Comparison of ENCODE assay signal across 22 cellular contexts in the genomic region with DNA sequence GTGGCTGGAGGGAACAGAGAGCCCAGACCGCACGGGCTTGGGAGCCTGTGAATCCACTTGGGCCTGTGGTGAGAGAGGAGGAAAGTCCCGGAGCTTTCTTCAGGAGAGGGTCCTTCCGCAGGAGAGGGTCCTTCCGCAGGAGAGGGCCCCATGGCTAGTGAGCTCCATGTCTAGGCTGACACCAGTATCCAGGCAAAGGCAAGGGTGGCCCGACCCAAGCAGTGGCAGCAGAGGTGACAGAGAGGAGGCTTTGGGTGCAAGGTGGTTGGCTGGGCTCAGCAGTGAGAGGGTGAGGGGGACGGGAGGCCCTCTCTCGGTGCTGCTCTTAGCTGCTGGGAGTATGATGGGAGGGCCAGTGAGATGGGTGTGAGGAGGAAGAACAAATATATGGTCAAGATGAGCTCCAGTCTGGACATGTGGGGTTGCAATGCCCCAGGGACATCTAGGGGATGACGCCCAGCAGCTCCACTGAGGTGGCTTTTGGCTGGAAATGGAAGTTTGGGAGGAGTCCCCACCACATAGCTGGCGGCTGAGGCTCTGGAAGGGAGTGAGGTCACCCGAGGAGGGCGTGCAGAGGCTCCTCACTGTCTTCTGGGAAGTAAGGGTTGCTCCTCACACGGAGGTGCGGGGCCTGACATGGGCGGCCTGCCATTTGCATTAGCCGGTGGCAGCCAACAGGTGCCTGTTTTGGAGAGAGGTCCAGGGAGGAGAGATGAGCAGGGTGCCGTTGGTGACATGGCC. TPM values are rescaled to one million over a fixed set of nuclear protein-coding genes. Genes with fewer than 3 reads are reported as not detected.
DNase-seq lines count a peak whose midpoint lies in the region; ATAC-seq, FAIRE-seq and TF ChIP-seq lines count a peak whose summit lies in the region.
"Had no signal": no experiment of that assay in that cellular context is flagged by ENCODE, and none has a peak within 500 bp of the region (broad histone marks: within the 10 kb centered on the region; RNA-seq: fewer than 3 reads in every experiment).

No MANE protein-coding gene starts in this region.

- H3K27ac ChIP-seq in astrocyte (ENCODE audit: low read depth, low read length) (no peak overlapping the region), subcutaneous abdominal adipose tissue (ENCODE audit: low read depth, low read length) (peak overlapping the region; percentile 50), OCI-LY7 (ENCODE audit: low read depth, low read length, poor library complexity, severe bottlenecking) (no peak overlapping the region), uterus (no peak overlapping the region)
- H3K27ac ChIP-seq: upper lobe of left lung had no signal

- no peak overlapping the region for H3K4me2 ChIP-seq in astrocyte (ENCODE audit: low read length)
- no peak overlapping the region for H3K4me2 ChIP-seq in OCI-LY7 (ENCODE audit: low read length)

- H3K27me3 Mint-ChIP-seq in astrocyte (ENCODE audit: low read depth, unreplicated experiment), result no peaks in the 10 kb centered on the region
- H3K27me3 Mint-ChIP-seq: CD8-positive, alpha-beta memory T cell had no signal

- H3K9ac ChIP-seq in astrocyte (ENCODE audit: low read length), result no peak overlapping the region
- peak overlapping the region in 1 of 5 donors; percentile 25 for H3K9ac ChIP-seq in subcutaneous abdominal adipose tissue (ENCODE audit: low read length in 5 of 5)

- FAIRE-seq in astrocyte (lab: Jason Lieb, UNC), result no peak
- FAIRE-seq: GM19239, keratinocyte had no signal

- H3K79me2 ChIP-seq in astrocyte (ENCODE audit: insufficient read depth, low read length) (no peaks in the 10 kb centered on the region), OCI-LY7 (ENCODE audit: insufficient read depth, low read depth, low read length) (no peaks in the 10 kb centered on the region)

- H4K20me1 ChIP-seq in astrocyte (ENCODE audit: insufficient read depth, low read length) (peaks cover 9% of the 10 kb centered on the region), OCI-LY7 (ENCODE audit: insufficient read depth, low read length) (no peaks in the 10 kb centered on the region)

- CTCF ChIA-PET in OCI-LY7 (lab: Charles Lee; ENCODE audit: unreplicated experiment), result interaction anchor here (0.5 kb wide), 1 partner anchor 12 kb away, joined by 4 read pairs; no protein-coding TSS in a partner anchor

- H3K4me1 ChIP-seq in astrocyte (ENCODE audit: insufficient read depth, low read length) (peaks cover 10% of the 10 kb centered on the region), subcutaneous abdominal adipose tissue (ENCODE audit: control insufficient read depth in 5 of 5, insufficient read depth in 5 of 5, low read length in 5 of 5) (peaks cover 3 to 38% (median 20%) of the 10 kb centered on the region in 5 donors), OCI-LY7 (ENCODE audit: insufficient read depth, low read length, poor library complexity, severe bottlenecking) (no peaks in the 10 kb centered on the region), uterus (peaks cover 0 to 7% of the 10 kb centered on the region in 2 donors)

- no peak for TF ChIP-seq CTCF in astrocyte (IDR thresholded peaks at IDR 0.05; ENCODE audit: insufficient read depth, low read depth, low read length)
- TF ChIP-seq CTCF in OCI-LY7 (conservative IDR thresholded peaks at IDR 0.05; ENCODE audit: low read length), result no peak
- no peak for TF ChIP-seq CTCF in uterus (IDR thresholded peaks at IDR 0.05)

- no peaks in the 10 kb centered on the region for H3K9me2 ChIP-seq in OCI-LY7 (ENCODE audit: insufficient read depth, low read length)

- intact Hi-C loops in Right ventricle myocardium inferior (cut with DNase I), result no loop called here
- intact Hi-C loops in cardiac septum (cut with DNase I), result loop anchor here (5.0 kb wide), 1 partner anchor 475 kb away; the partner anchor contains the start of gene ARMC5
- intact Hi-C loops in left ventricle myocardium superior (cut with micrococcal nuclease), result loop anchor here (10.0 kb wide), 2 partner anchors 462 to 882 kb away; partner anchors contain the start of gene ZNF843
- intact Hi-C loops in OCI-LY7 (cut with micrococcal nuclease; ENCODE audit: unreplicated experiment), result loop anchor here (10.0 kb wide), 1 partner anchor 312 kb away; no protein-coding TSS in a partner anchor
- intact Hi-C loops in uterus (cut with DNase I; ENCODE audit: low total_unique reads), result loop anchor here (10.0 kb wide), 1 partner anchor 462 kb away; the partner anchor contains the start of gene ZNF843
- intact Hi-C loops in left colon (cut with DNase I, micrococcal nuclease), result loop anchor here in 1 of 2 donors (10.0 kb wide), 1 partner anchor 162 kb away; no protein-coding TSS in a partner anchor

- no peak for DNase-seq in Right ventricle myocardium inferior (ENCODE audit: missing footprints)
- no peak for DNase-seq in cardiac septum (ENCODE audit: low spot score)
- DNase-seq in astrocyte (ENCODE audit: low read depth), result no peak
- no peak for DNase-seq in left ventricle myocardium superior
- no peak for DNase-seq in OCI-LY7 (ENCODE audit: low spot score)
- no peak for DNase-seq in uterus
- DNase-seq in left colon, result no peak
- DNase-seq: ACHN; activated CD4-positive, CD25-positive, alpha-beta regulatory T cell treated with anti-CD3 and anti-CD28 coated beads, Interleukin-2, amount 50 U/mL, for 72 hours; CD8-positive, alpha-beta memory T cell; cerebellar nuclear complex; effector CD4-positive, alpha-beta T cell; hypothalamus; NCI-H1436; NCI-H2171 treated with DMSO at 0.1 percent for 48 hours; OCI-M1; retina; stimulated activated naive CD4-positive, alpha-beta T cell treated with Interleukin-2 at 50 U/mL for 16 hours; upper lobe of left lung had no signal

- no peak for TF ChIP-seq POLR2A in uterus (IDR thresholded peaks at IDR 0.05)

- ATAC-seq in Right ventricle myocardium inferior, result peak; percentile 51
- ATAC-seq in left ventricle myocardium superior, result peak; percentile 15
- ATAC-seq in left colon, result no peak

- BruUV-seq in OCI-LY7 (replicated peaks; lab: Mats Ljungman, UMichigan), result no TSS peak

- no peak overlapping the region for H3K4me3 Mint-ChIP-seq in astrocyte (ENCODE audit: unreplicated experiment)

- H3K9me3 Mint-ChIP-seq in astrocyte (ENCODE audit: unreplicated experiment), result no peaks in the 10 kb centered on the region
- H3K9me3 Mint-ChIP-seq: CD8-positive, alpha-beta memory T cell had no signal

- H3K4me3 ChIP-seq in astrocyte (ENCODE audit: insufficient read depth, low read depth, low read length) (no peak overlapping the region), subcutaneous abdominal adipose tissue (ENCODE audit: low read depth in 1 of 5, low read length in 5 of 5) (peak overlapping the region in 1 of 5 donors; percentile 6), OCI-LY7 (ENCODE audit: low read depth, low read length, poor library complexity, severe bottlenecking) (no peak overlapping the region), uterus (no peak overlapping the region)
- H3K4me3 ChIP-seq: upper lobe of left lung had no signal

- peaks cover 7% of the 10 kb centered on the region for H3K4me1 Mint-ChIP-seq in astrocyte (ENCODE audit: low read depth, unreplicated experiment)

- no peaks in the 10 kb centered on the region for H3K9me3 ChIP-seq in astrocyte (ENCODE audit: insufficient read depth, low read depth, low read length)
- H3K9me3 ChIP-seq in subcutaneous abdominal adipose tissue (ENCODE audit: control insufficient read depth in 5 of 5, low read length in 5 of 5), result no peaks in the 10 kb centered on the region
- H3K9me3 ChIP-seq in OCI-LY7 (ENCODE audit: low read length), result no peaks in the 10 kb centered on the region
- no peaks in the 10 kb centered on the region for H3K9me3 ChIP-seq in uterus
- H3K9me3 ChIP-seq: upper lobe of left lung had no signal

- peak overlapping the region; percentile 67 for H3K27ac Mint-ChIP-seq in astrocyte (ENCODE audit: unreplicated experiment)

- H3K36me3 ChIP-seq in astrocyte (ENCODE audit: insufficient read depth, low read length), result peaks cover 9% of the 10 kb centered on the region
- peaks cover 0 to 76% (median 61%) of the 10 kb centered on the region in 5 donors for H3K36me3 ChIP-seq in subcutaneous abdominal adipose tissue (ENCODE audit: control insufficient read depth in 5 of 5, insufficient read depth in 5 of 5, low read length in 5 of 5)
- peaks cover 83% of the 10 kb centered on the region for H3K36me3 ChIP-seq in OCI-LY7 (ENCODE audit: insufficient read depth, low read length)
- no peaks in the 10 kb centered on the region for H3K36me3 ChIP-seq in uterus

- H3K27me3 ChIP-seq in astrocyte (ENCODE audit: insufficient read depth, low read length) (no peaks in the 10 kb centered on the region), subcutaneous abdominal adipose tissue (ENCODE audit: control insufficient read depth in 5 of 5, insufficient read depth in 4 of 5, low read length in 5 of 5) (no peaks in the 10 kb centered on the region), uterus (no peaks in the 10 kb centered on the region)
- H3K27me3 ChIP-seq: upper lobe of left lung had no signal

- H3K36me3 Mint-ChIP-seq in astrocyte (ENCODE audit: low read depth, unreplicated experiment), result peaks cover 11% of the 10 kb centered on the region

- POLR2A ChIA-PET in OCI-LY7 (lab: Charles Lee), result no interaction called here

- no peak overlapping the region for H2AFZ ChIP-seq in astrocyte (ENCODE audit: low read depth, low read length)
- H2AFZ ChIP-seq in OCI-LY7 (ENCODE audit: low read length), result no peak overlapping the region

RNA-seq across cellular contexts. Expression of gene HSD3B7, which starts 2.3 kb away (rescaled TPM):
- total RNA-seq in Right ventricle myocardium inferior (7.0 TPM), cardiac septum (5.4 TPM), astrocyte (8.3 and 9.0 TPM in 2 replicates), left ventricle myocardium superior (7.4 TPM), OCI-LY7 (2022) (2.4 and 2.6 TPM in 2 replicates), uterus (10 to 100 TPM in 2 of 4 donors, 1 to 10 TPM in 2; 7.2 to 18.0 (median 11.3) TPM), left colon (10 to 100 TPM; 16.9 to 27.2 TPM)
- 1.9 and 3.3 TPM in 2 replicates for total RNA-seq in OCI-LY7 (2014; rRNA removed; shearing (Covaris generic))

RNA-seq across cellular contexts. Expression of gene SETD1A, which starts 25.2 kb away (rescaled TPM):
- total RNA-seq in Right ventricle myocardium inferior (9.4 TPM), cardiac septum (9.6 TPM), astrocyte (15.4 and 18.7 TPM in 2 replicates), left ventricle myocardium superior (11.0 TPM), OCI-LY7 (2022) (35.7 and 36.0 TPM in 2 replicates), uterus (10 to 100 TPM in 1 of 4 donors, 1 to 10 TPM in 3; 2.1 to 31.7 (median 3.5) TPM), left colon (10 to 100 TPM; 12.2 to 15.0 TPM)
- 8.6 and 9.0 TPM in 2 replicates for total RNA-seq in OCI-LY7 (2014; rRNA removed; shearing (Covaris generic))

RNA-seq across cellular contexts. Expression of gene STX1B, which starts 27.7 kb away (rescaled TPM):
- total RNA-seq in Right ventricle myocardium inferior (0.41 TPM), cardiac septum (1.6 TPM), astrocyte (10.7 and 11.0 TPM in 2 replicates), left ventricle myocardium superior (0.40 TPM), OCI-LY7 (2022) (2.1 and 2.4 TPM in 2 replicates), uterus (1 to 10 TPM in 3 of 4 donors, under 1 TPM in 1; 0.88 to 2.6 (median 2.5) TPM), left colon (under 1 TPM; 0.75 to 0.79 TPM)
- 0.47 TPM in 1 of 2 replicates, not detected in the other for total RNA-seq in OCI-LY7 (2014; rRNA removed; shearing (Covaris generic))

RNA-seq across cellular contexts. Expression of gene ORAI3, which starts 33.9 kb away (rescaled TPM):
- total RNA-seq in Right ventricle myocardium inferior (11.4 TPM), cardiac septum (9.5 TPM), astrocyte (21.1 and 22.6 TPM in 2 replicates), left ventricle myocardium superior (10.8 TPM), OCI-LY7 (2022) (16.3 and 18.3 TPM in 2 replicates), uterus (10 to 100 TPM; 21.7 to 65.0 (median 27.9) TPM), left colon (10 to 100 TPM; 12.9 to 21.0 TPM)
- total RNA-seq in OCI-LY7 (2014; rRNA removed; shearing (Covaris generic)), result 5.7 and 7.8 TPM in 2 replicates

RNA-seq across cellular contexts. Expression of gene STX4, which starts 50.6 kb away (rescaled TPM):
- 42.3 TPM for total RNA-seq in Right ventricle myocardium inferior
- 41.1 TPM for total RNA-seq in cardiac septum
- 54.9 and 56.0 TPM in 2 replicates for total RNA-seq in astrocyte
- total RNA-seq in left ventricle myocardium superior, result 42.4 TPM
- 14.6 and 16.6 TPM in 2 replicates for total RNA-seq in OCI-LY7 (2014; rRNA removed; shearing (Covaris generic))
- 40.5 and 41.6 TPM in 2 replicates for total RNA-seq in OCI-LY7 (2022)
- 100 to 1,000 TPM in 1 of 4 donors, 10 to 100 TPM in 3; 26.2 to 114 (median 85.1) TPM for total RNA-seq in uterus
- 10 to 100 TPM; 66.9 to 83.3 TPM for total RNA-seq in left colon
